ENCODE assay signal across 1 cellular context in the genomic region with DNA sequence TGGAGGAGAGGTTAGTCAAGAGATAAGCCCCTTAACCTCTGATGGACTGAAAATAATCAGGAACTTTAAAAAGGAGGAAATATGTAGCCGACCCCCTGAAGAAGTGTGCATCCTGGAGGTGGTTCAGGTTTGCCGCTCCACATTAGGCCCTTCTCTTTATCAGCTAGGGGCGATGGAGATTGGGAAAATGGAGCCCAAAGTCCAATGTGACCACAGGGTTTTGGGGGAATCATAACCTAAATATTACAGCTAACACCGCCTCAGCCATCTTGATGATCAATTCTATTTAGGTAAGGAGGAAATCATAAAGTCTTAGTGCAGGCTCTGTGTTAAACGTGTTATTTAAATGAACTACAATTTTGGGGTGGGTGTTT.
TF ChIP-seq lines count a peak whose summit lies in the region.

No MANE protein-coding gene starts in this region.

TF ChIP-seq in GM12878, 131 proteins besides CTCF, POLR2A, EP300 and RAD21:
- TF ChIP-seq ZBTB33 (IDR thresholded peaks at IDR 0.05) = no peak
- TF ChIP-seq SUZ12 (IDR thresholded peaks at IDR 0.05; ENCODE audit: unreplicated experiment) = no peak
- no peak for TF ChIP-seq POLR2AphosphoS2 (IDR thresholded peaks at IDR 0.05; ENCODE audit: low read depth, low read length)
- TF ChIP-seq RELA (IDR thresholded peaks at IDR 0.05; ENCODE audit: borderline replicate concordance, partially characterized antibody) = no peak
- no peak for TF ChIP-seq NBN (IDR thresholded peaks at IDR 0.05)
- no peak for TF ChIP-seq BCLAF1 (IDR thresholded peaks at IDR 0.05)
- TF ChIP-seq SUPT20H (IDR thresholded peaks at IDR 0.05; ENCODE audit: borderline replicate concordance, control insufficient read depth, low read depth, low read length) = no peak
- TF ChIP-seq SREBF2 (IDR thresholded peaks at IDR 0.05; ENCODE audit: low read length) = no peak
- TF ChIP-seq CREM (IDR thresholded peaks at IDR 0.05; ENCODE audit: low read depth) = no peak
- TF ChIP-seq ZNF207 (IDR thresholded peaks at IDR 0.05; ENCODE audit: borderline replicate concordance) = no peak
- TF ChIP-seq SREBF1 (IDR thresholded peaks at IDR 0.05; ENCODE audit: low read length) = no peak
- TF ChIP-seq BHLHE40 (IDR thresholded peaks at IDR 0.05; ENCODE audit: borderline replicate concordance in 1 of 2, low read depth in 2 of 2, low read length in 1 of 2) = no peak
- TF ChIP-seq NR2C2 (IDR thresholded peaks at IDR 0.05; ENCODE audit: borderline replicate concordance, control insufficient read depth, insufficient read length, low read depth) = no peak
- TF ChIP-seq KAT2A (conservative IDR thresholded peaks at IDR 0.05; ENCODE audit: control insufficient read depth, low read depth, low read length) = no peak
- no peak for TF ChIP-seq TCF7 (IDR thresholded peaks at IDR 0.05; ENCODE audit: borderline replicate concordance)
- TF ChIP-seq NKRF (conservative IDR thresholded peaks at IDR 0.05) = no peak
